21 cellular contexts compared by ENCODE assay signal in the genomic region with DNA sequence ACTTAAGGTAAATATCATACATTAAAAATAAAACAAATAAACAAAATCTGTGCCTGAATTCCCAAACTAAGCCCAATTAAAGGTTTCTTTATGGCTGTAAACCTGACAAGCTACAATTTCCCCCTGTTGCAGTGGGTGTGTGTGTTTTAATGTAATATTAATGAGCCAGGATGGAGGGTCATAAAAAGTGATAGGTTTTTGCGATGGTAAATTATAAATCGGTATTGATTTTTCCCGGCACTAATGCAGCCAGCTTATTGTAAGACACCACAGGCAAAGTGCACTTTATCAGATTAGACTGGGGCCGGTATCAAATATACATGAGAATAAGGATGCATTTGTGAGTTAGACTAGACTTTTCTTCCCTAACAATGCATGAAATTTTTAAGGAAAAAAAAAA.
A peak's percentile ranks its signal among the peaks of the same experiment; 100 is the strongest.
DNase-seq lines count a peak whose midpoint lies in the region; ATAC-seq and TF ChIP-seq lines count a peak whose summit lies in the region.
"Had no signal": no experiment of that assay in that cellular context is flagged by ENCODE, and none has a peak within 500 bp of the region (broad histone marks: within the 10 kb centered on the region; RNA-seq: fewer than 3 reads in every experiment).

No MANE protein-coding gene starts in this region.

- peak overlapping the region; percentile 97 for H3K27ac Mint-ChIP-seq in osteocyte (ENCODE audit: unreplicated experiment)
- H3K27ac Mint-ChIP-seq: activated B cell treated with CpG ODN at 0.5 μM for 24 hours; activated naive CD8-positive, alpha-beta T cell treated with anti-CD3 and anti-CD28 coated beads, Interleukin-2, amount 10 ng/mL, durations not matched to agents 7 days and 5 days had no signal

- DNase-seq in BE2C (no peak), NCI-H1092 (lab: John Stamatoyannopoulos, UW) (peak; percentile 8), ascending aorta (ENCODE audit: low spot score in 2 of 2) (no peak), osteocyte (ENCODE audit: extremely low spot score, unreplicated experiment) (no peak), COLO668 (lab: John Stamatoyannopoulos, UW; ENCODE audit: unreplicated experiment) (no peak), G401 (ENCODE audit: low spot score) (no peak), gastrocnemius medialis (no peak), NCI-H774 (lab: John Stamatoyannopoulos, UW) (no peak)
- DNase-seq: activated B cell treated with CpG ODN at 0.5 μM for 24 hours; activated CD4-positive, alpha-beta T cell treated with anti-CD3 and anti-CD28 coated beads, Interleukin-2, amount 50 U/mL, for 4 hours; activated naive CD8-positive, alpha-beta T cell treated with anti-CD3 and anti-CD28 coated beads, Interleukin-2, amount 10 ng/mL, durations not matched to agents 7 days and 5 days; body of pancreas; HCEC 1CT; left cardiac atrium; MV-4-11; naive B cell; NCI-H187 treated with DMSO at 0.1 percent for 48 hours; NCI-H345; right cardiac atrium; stimulated activated CD4-positive, alpha-beta T cell treated with anti-CD3 and anti-CD28 coated beads, Interleukin-15, amount 100 ng/mL, for 24 hours had no signal

- intact Hi-C loops in ascending aorta (cut with DNase I), result loop anchor here (2.0 to 5.0 kb wide), 4 partner anchors 68 to 277 kb away; no protein-coding TSS in a partner anchor
- intact Hi-C loops in gastrocnemius medialis (cut with DNase I; ENCODE audit: low total_unique reads), result no loop called here

- peak overlapping the region; percentile 76 to 83 for H3K27ac ChIP-seq in ascending aorta
- peak overlapping the region in 2 of 4 donors; percentile 20 to 62 for H3K27ac ChIP-seq in gastrocnemius medialis
- H3K27ac ChIP-seq: KMS-11 had no signal

- TF ChIP-seq POLR2A in gastrocnemius medialis (IDR thresholded peaks at IDR 0.05), result no peak

- peak overlapping the region; percentile 65 for H3K4me3 ChIP-seq in BE2C (ENCODE audit: low read depth, low read length)
- H3K4me3 ChIP-seq in ascending aorta, result no peak overlapping the region
- peak overlapping the region in 1 of 4 donors; percentile 46 for H3K4me3 ChIP-seq in gastrocnemius medialis
- H3K4me3 ChIP-seq: body of pancreas had no signal

- in situ Hi-C loops in G401 (cut with HindIII; ENCODE audit: low sequenced_read_pairs), result no loop called here
- in situ Hi-C loops in gastrocnemius medialis (cut with MboI; ENCODE audit: low sequenced_read_pairs in 4 of 4), result no loop called here

- H3K9me3 Mint-ChIP-seq in osteocyte (ENCODE audit: unreplicated experiment), result no peaks in the 10 kb centered on the region
- H3K9me3 Mint-ChIP-seq: activated B cell treated with CpG ODN at 0.5 μM for 24 hours; activated naive CD8-positive, alpha-beta T cell treated with anti-CD3 and anti-CD28 coated beads, Interleukin-2, amount 10 ng/mL, durations not matched to agents 7 days and 5 days; naive B cell had no signal

- H3K27me3 Mint-ChIP-seq in osteocyte (ENCODE audit: unreplicated experiment), result no peaks in the 10 kb centered on the region
- H3K27me3 Mint-ChIP-seq: activated B cell treated with CpG ODN at 0.5 μM for 24 hours, naive B cell had no signal

- H3K36me3 ChIP-seq in BE2C (no peaks in the 10 kb centered on the region; the same call in 1 of the 2 replicates), ascending aorta (no peaks in the 10 kb centered on the region), gastrocnemius medialis (no peaks in the 10 kb centered on the region)

- H3K27me3 ChIP-seq in BE2C (no peaks in the 10 kb centered on the region), ascending aorta (no peaks in the 10 kb centered on the region), gastrocnemius medialis (no peaks in the 10 kb centered on the region)
- H3K27me3 ChIP-seq: body of pancreas had no signal

- peaks cover 19% of the 10 kb centered on the region for H3K4me1 ChIP-seq in BE2C
- H3K4me1 ChIP-seq in ascending aorta, result peaks cover 7 to 43% of the 10 kb centered on the region in 2 donors
- H3K4me1 ChIP-seq in gastrocnemius medialis, result peaks cover 7 to 31% of the 10 kb centered on the region in 2 donors

- no peak for ATAC-seq in gastrocnemius medialis

- peaks cover 8% of the 10 kb centered on the region for H3K36me3 Mint-ChIP-seq in osteocyte (ENCODE audit: unreplicated experiment)
- H3K36me3 Mint-ChIP-seq: activated naive CD8-positive, alpha-beta T cell treated with anti-CD3 and anti-CD28 coated beads, Interleukin-2, amount 10 ng/mL, durations not matched to agents 7 days and 5 days; naive B cell had no signal

- peaks cover 78% of the 10 kb centered on the region for H3K4me1 Mint-ChIP-seq in osteocyte (ENCODE audit: unreplicated experiment)
- H3K4me1 Mint-ChIP-seq: activated naive CD8-positive, alpha-beta T cell treated with anti-CD3 and anti-CD28 coated beads, Interleukin-2, amount 10 ng/mL, durations not matched to agents 7 days and 5 days had no signal

- no peak overlapping the region for H3K4me3 Mint-ChIP-seq in osteocyte (ENCODE audit: unreplicated experiment)
- H3K4me3 Mint-ChIP-seq: activated B cell treated with CpG ODN at 0.5 μM for 24 hours; activated naive CD8-positive, alpha-beta T cell treated with anti-CD3 and anti-CD28 coated beads, Interleukin-2, amount 10 ng/mL, durations not matched to agents 7 days and 5 days had no signal

- H3K9me3 ChIP-seq in BE2C (no peaks in the 10 kb centered on the region), ascending aorta (no peaks in the 10 kb centered on the region), gastrocnemius medialis (no peaks in the 10 kb centered on the region)
- H3K9me3 ChIP-seq: body of pancreas had no signal

- TF ChIP-seq CTCF in BE2C (IDR thresholded peaks at IDR 0.05; ENCODE audit: low read depth, low read length), result no peak
- TF ChIP-seq CTCF in ascending aorta (IDR thresholded peaks at IDR 0.05), result no peak
- no peak for TF ChIP-seq CTCF in osteocyte (IDR thresholded peaks at IDR 0.05)
- TF ChIP-seq CTCF in gastrocnemius medialis (IDR thresholded peaks at IDR 0.05 in 4 of 5, conservative IDR thresholded peaks at IDR 0.05 in 1 of 5), result no peak
